ENCODE assay signal across 1 cellular context in genomic region chr10:114077815-114078219, GRCh38.
A peak's percentile ranks its signal among the peaks of the same experiment; 100 is the strongest.
TF ChIP-seq lines count a peak whose summit lies in the region.

No MANE protein-coding gene starts in this region.

TF ChIP-seq in GM12878, 131 proteins besides CTCF, POLR2A, EP300 and RAD21 (continued from another document):
- TF ChIP-seq, protein P1, sequence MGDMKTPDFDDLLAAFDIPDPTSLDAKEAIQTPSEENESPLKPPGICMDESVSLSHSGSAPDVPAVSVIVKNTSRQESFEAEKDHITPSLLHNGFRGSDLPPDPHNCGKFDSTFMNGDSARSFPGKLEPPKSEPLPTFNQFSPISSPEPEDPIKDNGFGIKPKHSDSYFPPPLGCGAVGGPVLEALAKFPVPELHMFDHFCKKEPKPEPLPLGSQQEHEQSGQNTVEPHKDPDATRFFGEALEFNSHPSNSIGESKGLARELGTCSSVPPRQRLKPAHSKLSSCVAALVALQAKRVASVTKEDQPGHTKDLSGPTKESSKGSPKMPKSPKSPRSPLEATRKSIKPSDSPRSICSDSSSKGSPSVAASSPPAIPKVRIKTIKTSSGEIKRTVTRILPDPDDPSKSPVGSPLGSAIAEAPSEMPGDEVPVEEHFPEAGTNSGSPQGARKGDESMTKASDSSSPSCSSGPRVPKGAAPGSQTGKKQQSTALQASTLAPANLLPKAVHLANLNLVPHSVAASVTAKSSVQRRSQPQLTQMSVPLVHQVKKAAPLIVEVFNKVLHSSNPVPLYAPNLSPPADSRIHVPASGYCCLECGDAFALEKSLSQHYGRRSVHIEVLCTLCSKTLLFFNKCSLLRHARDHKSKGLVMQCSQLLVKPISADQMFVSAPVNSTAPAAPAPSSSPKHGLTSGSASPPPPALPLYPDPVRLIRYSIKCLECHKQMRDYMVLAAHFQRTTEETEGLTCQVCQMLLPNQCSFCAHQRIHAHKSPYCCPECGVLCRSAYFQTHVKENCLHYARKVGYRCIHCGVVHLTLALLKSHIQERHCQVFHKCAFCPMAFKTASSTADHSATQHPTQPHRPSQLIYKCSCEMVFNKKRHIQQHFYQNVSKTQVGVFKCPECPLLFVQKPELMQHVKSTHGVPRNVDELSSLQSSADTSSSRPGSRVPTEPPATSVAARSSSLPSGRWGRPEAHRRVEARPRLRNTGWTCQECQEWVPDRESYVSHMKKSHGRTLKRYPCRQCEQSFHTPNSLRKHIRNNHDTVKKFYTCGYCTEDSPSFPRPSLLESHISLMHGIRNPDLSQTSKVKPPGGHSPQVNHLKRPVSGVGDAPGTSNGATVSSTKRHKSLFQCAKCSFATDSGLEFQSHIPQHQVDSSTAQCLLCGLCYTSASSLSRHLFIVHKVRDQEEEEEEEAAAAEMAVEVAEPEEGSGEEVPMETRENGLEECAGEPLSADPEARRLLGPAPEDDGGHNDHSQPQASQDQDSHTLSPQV (IDR thresholded peaks at IDR 0.05) = no peak
- TF ChIP-seq NBN (IDR thresholded peaks at IDR 0.05) (peak; percentile 40; the same call in 1 of the 2 replicates), NR2F1 (conservative IDR thresholded peaks at IDR 0.05) (peak; percentile 61), MTA3 (IDR thresholded peaks at IDR 0.05; ENCODE audit: borderline replicate concordance, low read length) (no peak), SREBF1 (IDR thresholded peaks at IDR 0.05; ENCODE audit: low read length) (no peak), RB1 (IDR thresholded peaks at IDR 0.05; ENCODE audit: borderline replicate concordance) (no peak), IKZF1 (conservative IDR thresholded peaks at IDR 0.05) (peak; percentile 74), TAF1 (IDR thresholded peaks at IDR 0.05; ENCODE audit: borderline replicate concordance, low read depth, low read length) (no peak), BMI1 (IDR thresholded peaks at IDR 0.05; ENCODE audit: borderline replicate concordance) (no peak)
TF ChIP-seq in GM12878: peak in this region for 5.
